Comparison of ENCODE assay signal across 11 cellular contexts in genomic region chr20:64187213-64187612, GRCh38. TPM values are rescaled to one million over a fixed set of nuclear protein-coding genes. Genes with fewer than 3 reads are reported as not detected.
"Had no signal": no experiment of that assay in that cellular context is flagged by ENCODE, and none has a peak within 500 bp of the region (broad histone marks: within the 10 kb centered on the region; RNA-seq: fewer than 3 reads in every experiment).

No MANE protein-coding gene starts in this region.

RNA-seq across cellular contexts. Expression of gene MYT1, which starts 23.0 kb away (rescaled TPM):
- total RNA-seq: chondrocyte, dermis microvascular lymphatic vessel endothelial cell, esophagus mucosa, esophagus squamous epithelium, gastrocnemius medialis, glomerular endothelial cell, kidney epithelial cell, left lung, lower lobe of right lung, mononuclear cell had no signal
- polyA plus RNA-seq: immature natural killer cell had no signal
